In the genomic region with DNA sequence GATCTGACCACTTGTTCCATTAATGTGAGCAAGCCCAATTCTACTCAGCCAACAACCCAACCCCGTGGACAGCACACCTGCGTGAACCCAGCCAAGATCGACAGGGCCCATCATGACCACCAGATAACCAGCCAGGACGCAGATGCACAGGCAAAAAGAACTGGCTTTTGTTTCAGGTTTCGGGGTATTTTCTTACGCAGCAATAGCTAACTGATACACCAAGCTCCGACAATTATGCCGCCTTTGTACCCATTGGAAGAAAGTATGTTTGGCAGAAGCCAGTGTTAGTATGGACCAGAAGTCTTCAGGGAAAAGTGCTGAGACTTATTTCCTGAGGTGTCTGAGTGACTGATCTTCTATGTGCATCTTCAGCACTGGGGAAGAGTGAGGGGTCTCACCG, we compare ENCODE assay signal across 8 cellular contexts. TPM values are rescaled to one million over a fixed set of nuclear protein-coding genes. Genes with fewer than 3 reads are reported as not detected.
"Had no signal": no experiment of that assay in that cellular context is flagged by ENCODE, and none has a peak within 500 bp of the region (broad histone marks: within the 10 kb centered on the region; RNA-seq: fewer than 3 reads in every experiment).

No MANE protein-coding gene starts in this region.

- H3K4me3 ChIP-seq: GM12878 had no signal

- FAIRE-seq: G401.6, GM12878, GM12891, GM12892, GM18507, GM19239 had no signal

- ATAC-seq: GM12878 had no signal

- DNase-seq: GDM1, GF-D8 had no signal

RNA-seq across cellular contexts. Expression of a gene that starts 6.0 kb away (rescaled TPM):
- total RNA-seq: GM12878 had no signal
